6 cellular contexts compared by ENCODE assay signal in the genomic region with DNA sequence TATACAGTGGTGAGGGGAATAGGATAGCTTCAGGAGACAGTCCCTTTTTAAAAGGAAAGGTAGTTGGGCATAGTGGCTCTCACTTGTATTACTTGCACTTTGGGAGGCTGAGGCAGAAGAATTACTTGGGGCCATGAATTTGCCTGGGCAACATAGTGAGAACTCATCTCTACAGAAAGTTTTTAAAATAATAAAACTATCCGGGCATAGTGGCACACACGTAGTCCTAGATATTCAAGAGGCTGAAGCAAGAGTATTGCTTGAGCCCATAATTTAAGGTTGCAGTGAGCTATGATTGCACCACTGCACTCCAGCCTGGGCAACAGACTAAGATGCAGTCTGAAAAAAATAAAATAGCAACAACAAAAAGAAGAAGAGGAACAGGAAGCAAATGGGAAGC.
"Had no signal": no experiment of that assay in that cellular context is flagged by ENCODE, and none has a peak within 500 bp of the region (broad histone marks: within the 10 kb centered on the region; RNA-seq: fewer than 3 reads in every experiment).

No MANE protein-coding gene starts in this region.

- H3K4me3 Mint-ChIP-seq: IgD-negative memory B cell had no signal

- H3K27ac ChIP-seq: HL-60 had no signal

- DNase-seq: IMR-90, KBM-7, KG1 had no signal

- H3K4me3 ChIP-seq: K562 had no signal

- H3K27ac Mint-ChIP-seq: IgD-negative memory B cell had no signal

- H3K27me3 Mint-ChIP-seq: IgD-negative memory B cell had no signal
